Comparison of ENCODE assay signal across 3 cellular contexts in the genomic region with DNA sequence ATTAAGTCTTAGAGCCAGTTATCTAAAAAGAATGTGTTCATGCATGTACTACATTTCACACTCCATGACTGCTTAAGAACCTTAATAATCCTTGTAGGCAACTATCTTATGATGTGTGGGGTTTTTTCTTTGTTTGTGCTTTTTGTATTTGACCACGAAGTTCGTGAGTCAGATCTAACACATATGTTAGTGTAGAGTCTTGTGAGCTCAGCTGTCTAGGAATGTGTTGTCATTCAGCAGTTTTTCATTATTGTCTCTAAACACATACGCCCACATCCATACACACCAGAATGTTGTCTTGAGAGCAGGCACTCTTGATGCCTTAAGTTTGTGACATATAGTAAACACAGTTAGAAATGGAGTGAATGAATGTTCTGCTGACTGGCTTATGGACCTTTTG.
TF ChIP-seq lines count a peak whose summit lies in the region.

No MANE protein-coding gene starts in this region.

TF ChIP-seq in SK-N-SH treated with all-trans-retinoic acid at 6 μM for 48 hours, 23 proteins besides CTCF, POLR2A, EP300 and RAD21 (continues in another document):
- TF ChIP-seq, protein P1, sequence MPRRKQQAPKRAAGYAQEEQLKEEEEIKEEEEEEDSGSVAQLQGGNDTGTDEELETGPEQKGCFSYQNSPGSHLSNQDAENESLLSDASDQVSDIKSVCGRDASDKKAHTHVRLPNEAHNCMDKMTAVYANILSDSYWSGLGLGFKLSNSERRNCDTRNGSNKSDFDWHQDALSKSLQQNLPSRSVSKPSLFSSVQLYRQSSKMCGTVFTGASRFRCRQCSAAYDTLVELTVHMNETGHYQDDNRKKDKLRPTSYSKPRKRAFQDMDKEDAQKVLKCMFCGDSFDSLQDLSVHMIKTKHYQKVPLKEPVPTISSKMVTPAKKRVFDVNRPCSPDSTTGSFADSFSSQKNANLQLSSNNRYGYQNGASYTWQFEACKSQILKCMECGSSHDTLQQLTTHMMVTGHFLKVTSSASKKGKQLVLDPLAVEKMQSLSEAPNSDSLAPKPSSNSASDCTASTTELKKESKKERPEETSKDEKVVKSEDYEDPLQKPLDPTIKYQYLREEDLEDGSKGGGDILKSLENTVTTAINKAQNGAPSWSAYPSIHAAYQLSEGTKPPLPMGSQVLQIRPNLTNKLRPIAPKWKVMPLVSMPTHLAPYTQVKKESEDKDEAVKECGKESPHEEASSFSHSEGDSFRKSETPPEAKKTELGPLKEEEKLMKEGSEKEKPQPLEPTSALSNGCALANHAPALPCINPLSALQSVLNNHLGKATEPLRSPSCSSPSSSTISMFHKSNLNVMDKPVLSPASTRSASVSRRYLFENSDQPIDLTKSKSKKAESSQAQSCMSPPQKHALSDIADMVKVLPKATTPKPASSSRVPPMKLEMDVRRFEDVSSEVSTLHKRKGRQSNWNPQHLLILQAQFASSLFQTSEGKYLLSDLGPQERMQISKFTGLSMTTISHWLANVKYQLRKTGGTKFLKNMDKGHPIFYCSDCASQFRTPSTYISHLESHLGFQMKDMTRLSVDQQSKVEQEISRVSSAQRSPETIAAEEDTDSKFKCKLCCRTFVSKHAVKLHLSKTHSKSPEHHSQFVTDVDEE (CRISPR knock-in tag; IDR thresholded peaks at IDR 0.05): no peak
- TF ChIP-seq, protein P2, sequence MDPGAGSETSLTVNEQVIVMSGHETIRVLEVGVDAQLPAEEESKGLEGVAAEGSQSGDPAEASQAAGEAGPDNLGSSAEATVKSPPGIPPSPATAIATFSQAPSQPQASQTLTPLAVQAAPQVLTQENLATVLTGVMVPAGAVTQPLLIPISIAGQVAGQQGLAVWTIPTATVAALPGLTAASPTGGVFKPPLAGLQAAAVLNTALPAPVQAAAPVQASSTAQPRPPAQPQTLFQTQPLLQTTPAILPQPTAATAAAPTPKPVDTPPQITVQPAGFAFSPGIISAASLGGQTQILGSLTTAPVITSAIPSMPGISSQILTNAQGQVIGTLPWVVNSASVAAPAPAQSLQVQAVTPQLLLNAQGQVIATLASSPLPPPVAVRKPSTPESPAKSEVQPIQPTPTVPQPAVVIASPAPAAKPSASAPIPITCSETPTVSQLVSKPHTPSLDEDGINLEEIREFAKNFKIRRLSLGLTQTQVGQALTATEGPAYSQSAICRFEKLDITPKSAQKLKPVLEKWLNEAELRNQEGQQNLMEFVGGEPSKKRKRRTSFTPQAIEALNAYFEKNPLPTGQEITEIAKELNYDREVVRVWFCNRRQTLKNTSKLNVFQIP (CRISPR knock-in tag; IDR thresholded peaks at IDR 0.05; ENCODE audit: borderline replicate concordance, low read depth): no peak
- no peak for TF ChIP-seq BACH2 (CRISPR knock-in tag; IDR thresholded peaks at IDR 0.05; ENCODE audit: borderline replicate concordance)
- TF ChIP-seq, protein P3, sequence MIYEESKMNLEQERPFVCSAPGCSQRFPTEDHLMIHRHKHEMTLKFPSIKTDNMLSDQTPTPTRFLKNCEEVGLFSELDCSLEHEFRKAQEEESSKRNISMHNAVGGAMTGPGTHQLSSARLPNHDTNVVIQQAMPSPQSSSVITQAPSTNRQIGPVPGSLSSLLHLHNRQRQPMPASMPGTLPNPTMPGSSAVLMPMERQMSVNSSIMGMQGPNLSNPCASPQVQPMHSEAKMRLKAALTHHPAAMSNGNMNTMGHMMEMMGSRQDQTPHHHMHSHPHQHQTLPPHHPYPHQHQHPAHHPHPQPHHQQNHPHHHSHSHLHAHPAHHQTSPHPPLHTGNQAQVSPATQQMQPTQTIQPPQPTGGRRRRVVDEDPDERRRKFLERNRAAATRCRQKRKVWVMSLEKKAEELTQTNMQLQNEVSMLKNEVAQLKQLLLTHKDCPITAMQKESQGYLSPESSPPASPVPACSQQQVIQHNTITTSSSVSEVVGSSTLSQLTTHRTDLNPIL (CRISPR knock-in tag; IDR thresholded peaks at IDR 0.05; ENCODE audit: low read depth): no peak
- TF ChIP-seq GLIS3 (CRISPR knock-in tag; IDR thresholded peaks at IDR 0.05): no peak
- no peak for TF ChIP-seq RARB (CRISPR knock-in tag; IDR thresholded peaks at IDR 0.05)
- no peak for TF ChIP-seq PPARA (CRISPR knock-in tag; IDR thresholded peaks at IDR 0.05; ENCODE audit: borderline replicate concordance)
- TF ChIP-seq TCF4 (CRISPR knock-in tag; IDR thresholded peaks at IDR 0.05; ENCODE audit: borderline replicate concordance): no peak
- no peak for TF ChIP-seq ESRRG (CRISPR knock-in tag; IDR thresholded peaks at IDR 0.05)
- no peak for TF ChIP-seq ZC3H10 (CRISPR knock-in tag; IDR thresholded peaks at IDR 0.05)
- no peak for TF ChIP-seq ZFP3 (CRISPR knock-in tag; IDR thresholded peaks at IDR 0.05)
- TF ChIP-seq TOX (CRISPR knock-in tag; IDR thresholded peaks at IDR 0.05; ENCODE audit: borderline replicate concordance): no peak
- TF ChIP-seq ISL1 (CRISPR knock-in tag; IDR thresholded peaks at IDR 0.05): no peak
- no peak for TF ChIP-seq SNAI2 (CRISPR knock-in tag; IDR thresholded peaks at IDR 0.05)

TF ChIP-seq in SK-N-SH, 30 proteins besides CTCF, POLR2A, EP300 and RAD21 (continued from another document):
- TF ChIP-seq, protein P4, sequence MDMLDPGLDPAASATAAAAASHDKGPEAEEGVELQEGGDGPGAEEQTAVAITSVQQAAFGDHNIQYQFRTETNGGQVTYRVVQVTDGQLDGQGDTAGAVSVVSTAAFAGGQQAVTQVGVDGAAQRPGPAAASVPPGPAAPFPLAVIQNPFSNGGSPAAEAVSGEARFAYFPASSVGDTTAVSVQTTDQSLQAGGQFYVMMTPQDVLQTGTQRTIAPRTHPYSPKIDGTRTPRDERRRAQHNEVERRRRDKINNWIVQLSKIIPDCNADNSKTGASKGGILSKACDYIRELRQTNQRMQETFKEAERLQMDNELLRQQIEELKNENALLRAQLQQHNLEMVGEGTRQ (IDR thresholded peaks at IDR 0.05; ENCODE audit: borderline replicate concordance, low read depth, low read length): no peak
- no peak for TF ChIP-seq JUND (IDR thresholded peaks at IDR 0.05)
- TF ChIP-seq YY1 (IDR thresholded peaks at IDR 0.05; ENCODE audit: low read depth): no peak
- no peak for TF ChIP-seq NFIC (IDR thresholded peaks at IDR 0.05; ENCODE audit: borderline replicate concordance)
- TF ChIP-seq, protein P5, sequence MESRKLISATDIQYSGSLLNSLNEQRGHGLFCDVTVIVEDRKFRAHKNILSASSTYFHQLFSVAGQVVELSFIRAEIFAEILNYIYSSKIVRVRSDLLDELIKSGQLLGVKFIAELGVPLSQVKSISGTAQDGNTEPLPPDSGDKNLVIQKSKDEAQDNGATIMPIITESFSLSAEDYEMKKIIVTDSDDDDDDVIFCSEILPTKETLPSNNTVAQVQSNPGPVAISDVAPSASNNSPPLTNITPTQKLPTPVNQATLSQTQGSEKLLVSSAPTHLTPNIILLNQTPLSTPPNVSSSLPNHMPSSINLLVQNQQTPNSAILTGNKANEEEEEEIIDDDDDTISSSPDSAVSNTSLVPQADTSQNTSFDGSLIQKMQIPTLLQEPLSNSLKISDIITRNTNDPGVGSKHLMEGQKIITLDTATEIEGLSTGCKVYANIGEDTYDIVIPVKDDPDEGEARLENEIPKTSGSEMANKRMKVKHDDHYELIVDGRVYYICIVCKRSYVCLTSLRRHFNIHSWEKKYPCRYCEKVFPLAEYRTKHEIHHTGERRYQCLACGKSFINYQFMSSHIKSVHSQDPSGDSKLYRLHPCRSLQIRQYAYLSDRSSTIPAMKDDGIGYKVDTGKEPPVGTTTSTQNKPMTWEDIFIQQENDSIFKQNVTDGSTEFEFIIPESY (IDR thresholded peaks at IDR 0.05; ENCODE audit: borderline replicate concordance, low read depth): no peak
- TF ChIP-seq TAF1 (IDR thresholded peaks at IDR 0.05; ENCODE audit: borderline replicate concordance, low read depth, low read length): no peak
- TF ChIP-seq POLR2AphosphoS5 (IDR thresholded peaks at IDR 0.05; ENCODE audit: low read depth, low read length): no peak

TF ChIP-seq in K562, 482 proteins besides CTCF, POLR2A, EP300 and RAD21 (continued from another document):
- TF ChIP-seq, protein P6, sequence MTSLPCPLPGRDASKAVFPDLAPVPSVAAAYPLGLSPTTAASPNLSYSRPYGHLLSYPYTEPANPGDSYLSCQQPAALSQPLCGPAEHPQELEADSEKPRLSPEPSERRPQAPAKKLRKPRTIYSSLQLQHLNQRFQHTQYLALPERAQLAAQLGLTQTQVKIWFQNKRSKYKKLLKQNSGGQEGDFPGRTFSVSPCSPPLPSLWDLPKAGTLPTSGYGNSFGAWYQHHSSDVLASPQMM (CRISPR knock-in tag; IDR thresholded peaks at IDR 0.05): no peak
- TF ChIP-seq ZNF197 (CRISPR knock-in tag; IDR thresholded peaks at IDR 0.05; ENCODE audit: low read depth) (no peak), CCAR2 (IDR thresholded peaks at IDR 0.05; ENCODE audit: low read depth, low read length) (no peak), RBM22 (IDR thresholded peaks at IDR 0.05; ENCODE audit: low read depth, low read length, poor library complexity, severe bottlenecking) (no peak)
